ENCODE assay signal across 8 cellular contexts in genomic region chr10:100009793-100010676, GRCh38.
DNase-seq lines count a peak whose midpoint lies in the region; ATAC-seq lines count a peak whose summit lies in the region.

Gene DNMBP, minus strand, starts transcription at chr10:100009947. Its CDS starts 37,823 bp downstream, at chr10:99972124.

- H3K4me3 ChIP-seq in effector memory CD4-positive, alpha-beta T cell (ENCODE audit: insufficient read depth, low read depth, low read length, poor library complexity, severe bottlenecking) = peak within 1 kb of the TSS; percentile 71

- no peaks in the 10 kb centered on the region for H3K27me3 ChIP-seq in effector memory CD4-positive, alpha-beta T cell (replicated peaks; ENCODE audit: control insufficient read depth, insufficient read depth, low read length, poor library complexity, severe bottlenecking)

- peak within 1 kb of the TSS; percentile 38 for H3K27ac ChIP-seq in effector memory CD4-positive, alpha-beta T cell (ENCODE audit: insufficient read depth, low read length, poor library complexity, severe bottlenecking)

- H3K4me1 ChIP-seq in effector memory CD4-positive, alpha-beta T cell (ENCODE audit: control insufficient read depth, insufficient read depth, low read length, poor library complexity, severe bottlenecking) = peaks cover 10% of the 10 kb centered on the region

- DNase-seq in Ammon's horn (ENCODE audit: low spot score) (peak; percentile 62), NCI-H69 (lab: John Stamatoyannopoulos, UW) (peak; percentile 89), medulla oblongata (ENCODE audit: extremely low spot score) (peak; percentile 58)
- DNase-seq in activated CD8-positive, alpha-beta memory T cell treated with anti-CD3 and anti-CD28 coated beads for 1 hour (ENCODE audit: extremely low read depth in 1 of 2, low read depth in 1 of 2) = peak; percentile 55 to 74
- DNase-seq in effector memory CD4-positive, alpha-beta T cell = peak; percentile 58 to 60 (median 60)
- peak; percentile 62 to 83 (median 66) for DNase-seq in stimulated activated CD4-positive, alpha-beta T cell treated with anti-CD3 and anti-CD28 coated beads, TNF-alpha, amount 100 ng/mL, for 48 hours (ENCODE audit: low read depth in 3 of 3)

- ATAC-seq in GM18873 (IDR thresholded peaks at IDR 0.05; ENCODE audit: low FRiP score, unreplicated experiment) (peak; percentile 46), HG03108 (IDR thresholded peaks at IDR 0.05; ENCODE audit: unreplicated experiment) (peak; percentile 62)

- no peaks in the 10 kb centered on the region for H3K9me3 ChIP-seq in effector memory CD4-positive, alpha-beta T cell (ENCODE audit: control insufficient read depth, low read length)

- H3K36me3 ChIP-seq in effector memory CD4-positive, alpha-beta T cell (ENCODE audit: control insufficient read depth, insufficient read depth, low read length) = no peaks in the 10 kb centered on the region

Comparison
In these comparisons a context has a peak if more than half of its experiments do, and no peak if none do; other contexts are left out.
1. Peak in every context shown above with its lines: DNase-seq, ATAC-seq, H3K4me3 ChIP-seq and H3K27ac ChIP-seq.